ENCODE assay signal across 9 cellular contexts in the genomic region with DNA sequence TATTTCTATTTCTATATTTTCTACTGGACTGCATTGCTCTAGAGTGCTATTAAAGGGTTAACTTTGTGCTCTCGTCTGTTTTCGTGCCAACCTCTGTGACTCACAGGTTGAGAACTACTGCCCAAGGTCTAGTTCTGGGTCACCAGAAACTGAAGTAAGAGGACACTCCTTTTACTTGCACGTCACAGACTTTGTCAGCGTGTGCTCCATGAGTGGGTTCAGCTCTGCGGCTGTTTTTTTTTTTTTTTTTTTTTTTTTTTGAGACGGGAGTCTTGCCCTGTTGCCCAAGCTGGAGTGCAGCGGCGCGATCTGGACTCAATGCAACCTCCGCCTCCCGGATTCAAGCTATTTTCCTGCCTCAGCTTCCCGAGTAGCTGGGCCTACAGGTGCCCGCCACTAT. TPM values are rescaled to one million over a fixed set of nuclear protein-coding genes. Genes with fewer than 3 reads are reported as not detected.
A peak's percentile ranks its signal among the peaks of the same experiment; 100 is the strongest.
DNase-seq lines count a peak whose midpoint lies in the region; ATAC-seq and TF ChIP-seq lines count a peak whose summit lies in the region.
"Had no signal": no experiment of that assay in that cellular context is flagged by ENCODE, and none has a peak within 500 bp of the region (broad histone marks: within the 10 kb centered on the region; RNA-seq: fewer than 3 reads in every experiment).

No MANE protein-coding gene starts in this region.

- no peaks in the 10 kb centered on the region for H4K20me1 ChIP-seq in GM23338 (replicated peaks; ENCODE audit: insufficient read depth)
- no peaks in the 10 kb centered on the region for H4K20me1 ChIP-seq in PC-3 (ENCODE audit: low read length)
- H4K20me1 ChIP-seq in fibroblast of lung (ENCODE audit: control insufficient read depth, extremely low read depth, insufficient read depth, low read length) = no peaks in the 10 kb centered on the region

- no TSS peak for BruUV-seq in PC-3 (replicated peaks; lab: Mats Ljungman, UMichigan)

- ATAC-seq in GM23338 (peak; percentile 45), PC-3 (peak; percentile 92), GM21619 (IDR thresholded peaks at IDR 0.05; ENCODE audit: unreplicated experiment) (no peak), GM18498 (IDR thresholded peaks at IDR 0.05; ENCODE audit: unreplicated experiment) (no peak)

- H3K27ac Mint-ChIP-seq in GM23338 = 0 out of 2 replicates have a peak overlapping the region, but pooled peaks have one; percentile 16
- no peak overlapping the region for H3K27ac Mint-ChIP-seq in CD4-positive, alpha-beta memory T cell
- H3K27ac Mint-ChIP-seq: activated naive CD4-positive, alpha-beta T cell treated with anti-CD3 and anti-CD28 coated beads, Interleukin-2, amount 50 U/mL, for 24 hours had no signal

- H3K9me3 ChIP-seq in PC-3 (ENCODE audit: low read length) (no peaks in the 10 kb centered on the region), fibroblast of lung (ENCODE audit: control insufficient read depth, insufficient read depth, low read depth, low read length) (no peaks in the 10 kb centered on the region), skeletal muscle satellite cell (replicated peaks; ENCODE audit: low read length) (no peaks in the 10 kb centered on the region)
- H3K9me3 ChIP-seq in CD4-positive, alpha-beta memory T cell (ENCODE audit: control insufficient read depth in 1 of 2, low read length in 2 of 2) = no peaks in the 10 kb centered on the region

- peaks cover 7% of the 10 kb centered on the region; the same call in 2 of the 3 replicates for H3K36me3 Mint-ChIP-seq in GM23338 (ENCODE audit: low read depth)
- H3K36me3 Mint-ChIP-seq in CD4-positive, alpha-beta memory T cell = no peaks in the 10 kb centered on the region
- H3K36me3 Mint-ChIP-seq: activated naive CD4-positive, alpha-beta T cell treated with anti-CD3 and anti-CD28 coated beads, Interleukin-2, amount 50 U/mL, for 24 hours had no signal

- H3K79me2 ChIP-seq in GM23338 (replicated peaks; ENCODE audit: insufficient read depth) = no peaks in the 10 kb centered on the region
- no peaks in the 10 kb centered on the region for H3K79me2 ChIP-seq in PC-3 (ENCODE audit: low read length)
- peaks cover 51% of the 10 kb centered on the region for H3K79me2 ChIP-seq in fibroblast of lung (ENCODE audit: control insufficient read depth, insufficient read depth, low read length)

- H3K4me1 Mint-ChIP-seq in GM23338 = peaks cover 21% of the 10 kb centered on the region
- H3K4me1 Mint-ChIP-seq in CD4-positive, alpha-beta memory T cell = peaks cover 0 to 2% (median 0%) of the 10 kb centered on the region in 4 donors
- H3K4me1 Mint-ChIP-seq: activated naive CD4-positive, alpha-beta T cell treated with anti-CD3 and anti-CD28 coated beads, Interleukin-2, amount 50 U/mL, for 24 hours had no signal

- H3K4me2 ChIP-seq in GM23338 (no peak overlapping the region; the same call in 1 of the 2 replicates), PC-3 (ENCODE audit: low read length) (peak overlapping the region; percentile 59), fibroblast of lung (ENCODE audit: extremely low read depth, insufficient read depth, low read length) (no peak overlapping the region), skeletal muscle satellite cell (ENCODE audit: low read length) (peak overlapping the region; percentile 73)

- H3K27ac ChIP-seq in GM23338 (ENCODE audit: low read depth) (no peak overlapping the region), PC-3 (ENCODE audit: low read length) (peak overlapping the region; percentile 90), fibroblast of lung (ENCODE audit: insufficient read depth, low read length) (peak overlapping the region; percentile 67)
- H3K27ac ChIP-seq in CD4-positive, alpha-beta memory T cell (ENCODE audit: low read depth, low read length) = no peak overlapping the region

- H3K36me3 ChIP-seq in GM23338 (ENCODE audit: insufficient read depth) (no peaks in the 10 kb centered on the region), PC-3 (ENCODE audit: low read depth, low read length) (no peaks in the 10 kb centered on the region), fibroblast of lung (ENCODE audit: control insufficient read depth, insufficient read depth, low read length) (no peaks in the 10 kb centered on the region), skeletal muscle satellite cell (ENCODE audit: insufficient read depth, low read length) (peaks cover 38% of the 10 kb centered on the region)
- no peaks in the 10 kb centered on the region for H3K36me3 ChIP-seq in CD4-positive, alpha-beta memory T cell (ENCODE audit: insufficient read depth, low read length)

- no peak overlapping the region for H3K4me3 Mint-ChIP-seq in GM23338
- no peak overlapping the region for H3K4me3 Mint-ChIP-seq in CD4-positive, alpha-beta memory T cell
- H3K4me3 Mint-ChIP-seq: activated naive CD4-positive, alpha-beta T cell treated with anti-CD3 and anti-CD28 coated beads, Interleukin-2, amount 50 U/mL, for 24 hours had no signal

- POLR2A ChIA-PET in PC-3 (lab: Charles Lee; ENCODE audit: unreplicated experiment) = no interaction called here
- POLR2A ChIA-PET in CD4-positive, alpha-beta memory T cell (lab: Charles Lee; ENCODE audit: partially characterized antibody) = no interaction called here

- H3K9ac ChIP-seq in PC-3 (ENCODE audit: low read length) (peak overlapping the region; percentile 82), fibroblast of lung (ENCODE audit: insufficient read depth, low read length) (no peak overlapping the region), skeletal muscle satellite cell (ENCODE audit: low read depth, low read length) (peak overlapping the region; percentile 77)

- peaks cover 17% of the 10 kb centered on the region for H3K4me1 ChIP-seq in GM23338 (ENCODE audit: insufficient read depth)
- peaks cover 28% of the 10 kb centered on the region for H3K4me1 ChIP-seq in PC-3 (ENCODE audit: insufficient read depth, low read length)
- peaks cover 8% of the 10 kb centered on the region for H3K4me1 ChIP-seq in fibroblast of lung (ENCODE audit: control insufficient read depth, extremely low read depth, insufficient read depth, low read length)
- peaks cover 40% of the 10 kb centered on the region for H3K4me1 ChIP-seq in skeletal muscle satellite cell (ENCODE audit: control insufficient read depth, insufficient read depth, low read length)
- no peaks in the 10 kb centered on the region for H3K4me1 ChIP-seq in CD4-positive, alpha-beta memory T cell (ENCODE audit: insufficient read depth, low read length)

- H3K4me3 ChIP-seq in GM23338 = no peak overlapping the region
- no peak overlapping the region for H3K4me3 ChIP-seq in PC-3 (ENCODE audit: low read length)
- no peak overlapping the region for H3K4me3 ChIP-seq in fibroblast of lung (replicated peaks in 1 of 4; ENCODE audit: control extremely low read depth in 1 of 4, insufficient read depth in 1 of 4, low read depth in 3 of 4, low read length in 4 of 4)
- peak overlapping the region; percentile 25 for H3K4me3 ChIP-seq in skeletal muscle satellite cell (ENCODE audit: low read length)
- H3K4me3 ChIP-seq in CD4-positive, alpha-beta memory T cell (ENCODE audit: low read length in 2 of 2) = no peak overlapping the region

- no peaks in the 10 kb centered on the region for H3K27me3 ChIP-seq in GM23338 (ENCODE audit: insufficient read depth)
- H3K27me3 ChIP-seq in PC-3 (ENCODE audit: low read length) = no peaks in the 10 kb centered on the region
- no peaks in the 10 kb centered on the region for H3K27me3 ChIP-seq in fibroblast of lung (ENCODE audit: control insufficient read depth, insufficient read depth, low read length)
- no peaks in the 10 kb centered on the region for H3K27me3 ChIP-seq in skeletal muscle satellite cell (ENCODE audit: control insufficient read depth, insufficient read depth, low read length)
- H3K27me3 ChIP-seq in CD4-positive, alpha-beta memory T cell (ENCODE audit: insufficient read depth, low read length) = no peaks in the 10 kb centered on the region

- H2AFZ ChIP-seq in GM23338 (no peak overlapping the region), PC-3 (ENCODE audit: low read length) (peak overlapping the region; percentile 58), fibroblast of lung (ENCODE audit: low read length) (no peak overlapping the region)

- TF ChIP-seq CTCF in GM23338 (conservative IDR thresholded peaks at IDR 0.05; ENCODE audit: low read depth in 2 of 2) (no peak), PC-3 (conservative IDR thresholded peaks at IDR 0.05; ENCODE audit: low read depth, low read length) (no peak), fibroblast of lung (conservative IDR thresholded peaks at IDR 0.05 in 1 of 2, IDR thresholded peaks at IDR 0.05 in 1 of 2; ENCODE audit: low read depth in 1 of 2, low read length in 2 of 2) (no peak)

- H3F3A ChIP-seq in GM23338 (replicated peaks; ENCODE audit: low read depth) = 0 out of 2 replicates have a peak, but pooled peaks cover 3% of the 10 kb centered on the region
- H3F3A ChIP-seq in PC-3 (ENCODE audit: low read length, unreplicated experiment) = no peaks in the 10 kb centered on the region

- no peaks in the 10 kb centered on the region for H3K9me2 ChIP-seq in GM23338 (ENCODE audit: insufficient read depth)
- no peaks in the 10 kb centered on the region for H3K9me2 ChIP-seq in PC-3 (replicated peaks; ENCODE audit: low read length)

- CTCF ChIA-PET in PC-3 (lab: Charles Lee) = no interaction called here
- CTCF ChIA-PET in CD4-positive, alpha-beta memory T cell (lab: Charles Lee; ENCODE audit: partially characterized antibody) = no interaction called here

- peaks cover 6% of the 10 kb centered on the region for H3K27me3 Mint-ChIP-seq in GM23338 (ENCODE audit: insufficient read depth, low read depth, poor library complexity)
- H3K27me3 Mint-ChIP-seq in CD4-positive, alpha-beta memory T cell = peaks cover 0 to 1% of the 10 kb centered on the region in 2 donors
- H3K27me3 Mint-ChIP-seq: activated naive CD4-positive, alpha-beta T cell treated with anti-CD3 and anti-CD28 coated beads, Interleukin-2, amount 50 U/mL, for 24 hours had no signal

- DNase-seq in GM23338 (ENCODE audit: low spot score) (no peak), PC-3 (peak; percentile 94), fibroblast of lung (ENCODE audit: low read depth in 2 of 2) (peak; percentile 78 to 92), mesenteric fat pad (ENCODE audit: low spot score) (no peak)
- no peak for DNase-seq in CD4-positive, alpha-beta memory T cell

- intact Hi-C loops in PC-3 (cut with micrococcal nuclease) = no loop called here
- intact Hi-C loops in CD4-positive, alpha-beta memory T cell (cut with micrococcal nuclease) = no loop called here

- H3K9me3 Mint-ChIP-seq in GM23338 = no peaks in the 10 kb centered on the region; the same call in 2 of the 3 replicates
- H3K9me3 Mint-ChIP-seq in CD4-positive, alpha-beta memory T cell = peaks cover 0 to 2% (median 0%) of the 10 kb centered on the region in 8 donors
- H3K9me3 Mint-ChIP-seq: activated naive CD4-positive, alpha-beta T cell treated with anti-CD3 and anti-CD28 coated beads, Interleukin-2, amount 50 U/mL, for 24 hours had no signal

RNA-seq across cellular contexts. Expression of a gene that starts 49.8 kb away (rescaled TPM):
- 18.4 and 22.2 TPM in 2 replicates for total RNA-seq in GM23338 (2014; rRNA removed; shearing (Covaris generic))
- 7.1 and 8.4 TPM in 2 replicates for polyA plus RNA-seq in GM23338 (2016; fragmentation: Nextera tagmentation; extraction: Ambion mirVana)
- 30.4 and 33.0 TPM in 2 replicates for total RNA-seq in PC-3 (2014; rRNA removed)
- total RNA-seq in fibroblast of lung = 84.5 and 107 TPM in 2 replicates
- 151 and 243 TPM in 2 replicates for polyA plus RNA-seq in fibroblast of lung
- 74.4 and 134 TPM in 2 replicates for polyA plus RNA-seq in fibroblast of lung (2012)
- 180 and 200 TPM in 2 replicates for polyA minus RNA-seq in fibroblast of lung (ENCODE audit: low replicate concordance)
- total RNA-seq in skeletal muscle satellite cell (2012; rRNA removed) = 272 and 284 TPM in 2 replicates
- under 1 TPM; 0.50 to 0.55 TPM for total RNA-seq in CD4-positive, alpha-beta memory T cell
- under 1 TPM; 0.41 to 0.97 TPM for polyA plus RNA-seq in CD4-positive, alpha-beta memory T cell
- total RNA-seq in mesenteric fat pad = 199 TPM

Comparison
In these comparisons a context has a peak if more than half of its experiments do, and no peak if none do; other contexts are left out.
1. ATAC-seq: peak in GM23338 (single experiment) and PC-3 (single experiment); none in GM21619 (single experiment) and GM18498 (single experiment).
2. DNase-seq: peak in PC-3 (single experiment) and fibroblast of lung (2 of 2); none in GM23338 (single experiment), CD4-positive, alpha-beta memory T cell (0 of 5) and mesenteric fat pad (single experiment).
3. H3K27ac ChIP-seq: peak in PC-3 (single experiment) and fibroblast of lung (single experiment); none in GM23338 (single experiment) and CD4-positive, alpha-beta memory T cell (single experiment).
4. H3K4me2 ChIP-seq: peak in PC-3 (single experiment) and skeletal muscle satellite cell (single experiment); none in GM23338 (single experiment) and fibroblast of lung (single experiment).
5. RNA of a gene that starts 49.8 kb away (total RNA-seq): 199 TPM in mesenteric fat pad (single experiment), 84.5 to 107 TPM in fibroblast of lung, 30.4 to 33.0 TPM in PC-3 and 18.4 to 22.2 TPM in GM23338; 0.50 to 0.55 TPM in CD4-positive, alpha-beta memory T cell; every median in the first group is over 10 times any median in the second.